Comparison of ENCODE assay signal across 27 cellular contexts in genomic region chr11:78935408-78936101, GRCh38.
DNase-seq lines count a peak whose midpoint lies in the region; ATAC-seq and TF ChIP-seq lines count a peak whose summit lies in the region.
"Had no signal": no experiment of that assay in that cellular context is flagged by ENCODE, and none has a peak within 500 bp of the region (broad histone marks: within the 10 kb centered on the region; RNA-seq: fewer than 3 reads in every experiment).

No MANE protein-coding gene starts in this region.

- H3K36me3 ChIP-seq in GM23248 (ENCODE audit: low read depth) (no peaks in the 10 kb centered on the region), osteoblast (ENCODE audit: insufficient read depth, low read length) (no peaks in the 10 kb centered on the region), vagina (no peaks in the 10 kb centered on the region)
- H3K36me3 ChIP-seq: uterus, WERI-Rb-1 had no signal

- H4K20me1 ChIP-seq in GM23248 (ENCODE audit: insufficient read depth) (no peaks in the 10 kb centered on the region), osteoblast (ENCODE audit: insufficient read depth, low read length) (no peaks in the 10 kb centered on the region)

- no peak for TF ChIP-seq POLR2A in NB4 (IDR thresholded peaks at IDR 0.05; ENCODE audit: extremely low read depth, insufficient read length)
- TF ChIP-seq POLR2A in vagina (IDR thresholded peaks at IDR 0.05), result no peak

- in situ Hi-C loops in GM23248 (cut with MboI), result no loop called here
- in situ Hi-C loops in ACHN (cut with HindIII; ENCODE audit: low pct_ligation_motif_present, low pct_unique_long_range_greater_than_20kb, low sequenced_read_pairs), result no loop called here

- no peaks in the 10 kb centered on the region for H3K9me2 ChIP-seq in GM23248 (ENCODE audit: insufficient read depth)

- H2AFZ ChIP-seq in GM23248, result peak overlapping the region; percentile 47
- H2AFZ ChIP-seq in osteoblast (ENCODE audit: low read length), result peak overlapping the region; percentile 50
- H2AFZ ChIP-seq: hepatocyte had no signal

- H3K4me1 ChIP-seq in GM23248 (ENCODE audit: insufficient read depth) (no peaks in the 10 kb centered on the region), osteoblast (ENCODE audit: insufficient read depth, low read length) (no peaks in the 10 kb centered on the region), vagina (no peaks in the 10 kb centered on the region)
- H3K4me1 ChIP-seq: psoas muscle, uterus had no signal

- H3K4me3 ChIP-seq in GM23248 (no peak overlapping the region), NB4 (ENCODE audit: low read depth, low read length) (no peak overlapping the region), osteoblast (ENCODE audit: insufficient read depth, low read length) (no peak overlapping the region), vagina (no peak overlapping the region)
- H3K4me3 ChIP-seq: hepatocyte, lung, psoas muscle, uterus had no signal

- DNase-seq in GM23248, result peak; percentile 4
- DNase-seq in NB4 (ENCODE audit: low read depth), result peak; percentile 65
- DNase-seq in SKM-1 (lab: John Stamatoyannopoulos, UW; ENCODE audit: unreplicated experiment), result peak; percentile 67
- no peak for DNase-seq in osteoblast (ENCODE audit: insufficient read length, low spot score, missing footprints)
- no peak for DNase-seq in vagina (ENCODE audit: extremely low spot score in 2 of 2)
- DNase-seq in ACHN, result no peak
- DNase-seq: activated CD4-positive, alpha-beta T cell treated with anti-CD3 and anti-CD28 coated beads, Interleukin-2, amount 10 ng/mL, durations not matched to agents 24 days and 14 days; activated CD8-positive, alpha-beta memory T cell treated with anti-CD3 and anti-CD28 coated beads for 24 hours; activated T-cell treated with anti-CD3 and anti-CD28 coated beads for 4 hours; amygdala; CD4-positive, CD25-positive, alpha-beta regulatory T cell; natural killer cell; NCI-H1694; NCI-H446 treated with DMSO at 0.1 percent for 48 hours; NCI-H82; occipital lobe; psoas muscle; Right ventricle myocardium superior; stimulated activated CD4-positive, alpha-beta T cell treated with anti-CD3 and anti-CD28 coated beads, Interleukin-12 subunit alpha, Interleukin-12 subunit beta, amount 100 ng/mL, for 4 hours; stimulated activated CD4-positive, alpha-beta T cell treated with anti-CD3 and anti-CD28 coated beads, Interleukin-2, amount 100 ng/mL, for 48 hours; stimulated activated naive CD8-positive, alpha-beta T cell treated with anti-CD3 and anti-CD28 coated beads, Interleukin-15, amount 100 ng/mL, for 72 hours; uterus; WERI-Rb-1 had no signal

- H3K27ac ChIP-seq in GM23248 (no peak overlapping the region), osteoblast (ENCODE audit: low read depth, low read length) (no peak overlapping the region), vagina (no peak overlapping the region)
- H3K27ac ChIP-seq: psoas muscle, uterus, WERI-Rb-1 had no signal

- no peak overlapping the region for H3K9ac ChIP-seq in GM23248

- H3K4me2 ChIP-seq in GM23248 (ENCODE audit: unreplicated experiment) (peak overlapping the region; percentile 16), osteoblast (ENCODE audit: insufficient read depth, low read length) (peak overlapping the region; percentile 7)
- H3K4me2 ChIP-seq: hepatocyte had no signal

- H3K27me3 ChIP-seq in GM23248 (replicated peaks; ENCODE audit: insufficient read depth) (peaks cover 9% of the 10 kb centered on the region), osteoblast (ENCODE audit: insufficient read depth, low read length) (no peaks in the 10 kb centered on the region), vagina (no peaks in the 10 kb centered on the region)
- H3K27me3 ChIP-seq: hepatocyte, uterus had no signal

- no peak for TF ChIP-seq CTCF in NB4 (IDR thresholded peaks at IDR 0.05; ENCODE audit: low read depth, low read length)
- no peak for TF ChIP-seq CTCF in osteoblast (IDR thresholded peaks at IDR 0.05; ENCODE audit: extremely low read depth, low read depth, low read length)
- no peak for TF ChIP-seq CTCF in vagina (IDR thresholded peaks at IDR 0.05)

- WGBS in GM23248 (ENCODE audit: low coverage in 1 of 2, low lambda C conversion rate in 2 of 2, missing lambda C conversion rate in 2 of 2), 2 experiments, result 17 to 21% methylated on average over 5 of the region's 5 CpGs

- intact Hi-C loops in vagina (cut with DNase I), result no loop called here

- H3K9me3 ChIP-seq in GM23248 (ENCODE audit: low read depth) (no peaks in the 10 kb centered on the region), osteoblast (ENCODE audit: low read depth, low read length) (no peaks in the 10 kb centered on the region), vagina (no peaks in the 10 kb centered on the region)
- H3K9me3 ChIP-seq: psoas muscle, uterus had no signal

- ATAC-seq in HG02610 (IDR thresholded peaks at IDR 0.05; ENCODE audit: unreplicated experiment), result no peak
- ATAC-seq: natural killer cell; psoas muscle; sciatic nerve; stimulated activated naive CD8-positive, alpha-beta T cell treated with anti-CD3 and anti-CD28 coated beads, Interleukin-15, amount 100 ng/mL, for 72 hours had no signal

- H3F3A ChIP-seq in GM23248 (ENCODE audit: insufficient read depth), result no peaks in the 10 kb centered on the region

- no peaks in the 10 kb centered on the region for H3K79me2 ChIP-seq in GM23248 (ENCODE audit: insufficient read depth)
- no peaks in the 10 kb centered on the region for H3K79me2 ChIP-seq in osteoblast (ENCODE audit: insufficient read depth, low read length)
- H3K79me2 ChIP-seq: hepatocyte had no signal

Comparison
In these comparisons a context has a peak if more than half of its experiments do, and no peak if none do; other contexts are left out.
1. DNase-seq: peak in GM23248 (single experiment), NB4 (single experiment) and SKM-1 (single experiment); none in osteoblast (single experiment), vagina (0 of 2) and ACHN (single experiment).